8 cellular contexts compared by ENCODE assay signal in genomic region chr9:98989036-98990000, GRCh38. TPM values are rescaled to one million over a fixed set of nuclear protein-coding genes. Genes with fewer than 3 reads are reported as not detected.
A peak's percentile ranks its signal among the peaks of the same experiment; 100 is the strongest.
DNase-seq lines count a peak whose midpoint lies in the region; ATAC-seq, FAIRE-seq and TF ChIP-seq lines count a peak whose summit lies in the region.

No MANE protein-coding gene starts in this region.

- H3K27ac ChIP-seq in HepG2 (ENCODE audit: extremely low read length, insufficient read depth, low read length) (no peak overlapping the region), MM.1S (ENCODE audit: low read length) (no peak overlapping the region)

- no peaks in the 10 kb centered on the region for H3F3A ChIP-seq in MM.1S (ENCODE audit: insufficient read depth, low read length)

- ATAC-seq in HepG2 (peak; percentile 74), HG03460 (IDR thresholded peaks at IDR 0.05; ENCODE audit: unreplicated experiment) (no peak)

- POLR2A ChIA-PET in activated CD4-positive, alpha-beta memory T cell treated with anti-CD3 and anti-CD28 coated beads for 36 hours (lab: Charles Lee) = no interaction called here
- POLR2A ChIA-PET in activated CD4-positive, alpha-beta memory T cell treated with anti-CD3 and anti-CD28 coated beads, Interleukin-2, amount 10 ng/mL, durations not matched to agents 7 days and 5 days (lab: Charles Lee) = no interaction called here
- POLR2A ChIA-PET in HepG2 (lab: Yijun Ruan, JAX) = no interaction called here

- peak; percentile 8 for DNase-seq in activated CD4-positive, alpha-beta memory T cell treated with anti-CD3 and anti-CD28 coated beads for 36 hours
- DNase-seq in activated CD4-positive, alpha-beta memory T cell treated with anti-CD3 and anti-CD28 coated beads, Interleukin-2, amount 10 ng/mL, durations not matched to agents 7 days and 5 days = no peak
- DNase-seq in astrocyte of the spinal cord (ENCODE audit: low read depth, low spot score) = peak; percentile 100
- peak; percentile 18 for DNase-seq in HepG2 (ENCODE audit: low spot score)
- DNase-seq in activated CD4-positive, alpha-beta T cell treated with anti-CD3 and anti-CD28 coated beads, Interleukin-2, amount 50 U/mL, for 4 hours = no peak
- DNase-seq in activated CD4-positive, alpha-beta T cell treated with anti-CD3 and anti-CD28 coated beads, Interleukin-2, amount 50 U/mL, for 48 hours = no peak
- no peak for DNase-seq in MM.1S

- no peak overlapping the region for H3K4me3 Mint-ChIP-seq in activated CD4-positive, alpha-beta memory T cell treated with anti-CD3 and anti-CD28 coated beads for 36 hours
- H3K4me3 Mint-ChIP-seq in activated CD4-positive, alpha-beta memory T cell treated with anti-CD3 and anti-CD28 coated beads, Interleukin-2, amount 10 ng/mL, durations not matched to agents 7 days and 5 days = no peak overlapping the region

- H3K36me3 Mint-ChIP-seq in activated CD4-positive, alpha-beta memory T cell treated with anti-CD3 and anti-CD28 coated beads for 36 hours = no peaks in the 10 kb centered on the region
- no peaks in the 10 kb centered on the region for H3K36me3 Mint-ChIP-seq in activated CD4-positive, alpha-beta memory T cell treated with anti-CD3 and anti-CD28 coated beads, Interleukin-2, amount 10 ng/mL, durations not matched to agents 7 days and 5 days (ENCODE audit: low read depth)

- CTCF ChIA-PET in activated CD4-positive, alpha-beta memory T cell treated with anti-CD3 and anti-CD28 coated beads for 36 hours (lab: Charles Lee) = interaction anchor here (0.7 to 1.2 kb wide), 4 partner anchors 9 to 152 kb away, joined by 3 to 7 read pairs (median 4); no protein-coding TSS in a partner anchor
- CTCF ChIA-PET in activated CD4-positive, alpha-beta memory T cell treated with anti-CD3 and anti-CD28 coated beads, Interleukin-2, amount 10 ng/mL, durations not matched to agents 7 days and 5 days (lab: Charles Lee) = interaction anchor here (0.7 to 3.8 kb wide), 5 partner anchors 9 to 152 kb away, joined by 3 to 11 read pairs (median 4); no protein-coding TSS in a partner anchor
- CTCF ChIA-PET in HepG2 (lab: Yijun Ruan, JAX; ENCODE audit: low intra/inter-chr PET ratio, low total read pairs) = no interaction called here

- no TSS peak for BruUV-seq in HepG2 (replicated peaks; lab: Mats Ljungman, UMichigan)

- peaks cover 4% of the 10 kb centered on the region for H3K9me3 Mint-ChIP-seq in activated CD4-positive, alpha-beta memory T cell treated with anti-CD3 and anti-CD28 coated beads for 36 hours
- H3K9me3 Mint-ChIP-seq in activated CD4-positive, alpha-beta memory T cell treated with anti-CD3 and anti-CD28 coated beads, Interleukin-2, amount 10 ng/mL, durations not matched to agents 7 days and 5 days = no peaks in the 10 kb centered on the region

- FAIRE-seq in HepG2 (lab: Jason Lieb, UNC) = no peak

- H4K20me1 ChIP-seq in HepG2 (ENCODE audit: insufficient read depth, low read length) = no peaks in the 10 kb centered on the region
- H4K20me1 ChIP-seq in MM.1S (ENCODE audit: insufficient read depth, low read length) = no peaks in the 10 kb centered on the region

- no peaks in the 10 kb centered on the region for H3K79me2 ChIP-seq in HepG2 (ENCODE audit: insufficient read depth, low read length)
- H3K79me2 ChIP-seq in MM.1S (ENCODE audit: low read length) = no peaks in the 10 kb centered on the region

- in situ Hi-C loops in astrocyte of the spinal cord (cut with HindIII; ENCODE audit: low sequenced_read_pairs) (no loop called here), HepG2 (cut with HindIII; ENCODE audit: extremely low pct_ligation_motif_present, low pct_unique_long_range_greater_than_20kb) (no loop called here)

- H3K9ac ChIP-seq in HepG2 (ENCODE audit: insufficient read depth, low read depth, low read length) (no peak overlapping the region), MM.1S (ENCODE audit: low read length) (no peak overlapping the region)

- no peaks in the 10 kb centered on the region for H3K9me2 ChIP-seq in MM.1S (replicated peaks; ENCODE audit: insufficient read depth, low read length)

- H3K4me1 ChIP-seq in HepG2 (ENCODE audit: insufficient read depth, low read length) = no peaks in the 10 kb centered on the region
- H3K4me1 ChIP-seq in MM.1S (ENCODE audit: low read length) = peaks cover 9% of the 10 kb centered on the region; the same call in 1 of the 2 replicates

- TF ChIP-seq RAD21 in HepG2 (CRISPR knock-in tag; IDR thresholded peaks at IDR 0.05) = no peak

- TF ChIP-seq CTCF in astrocyte of the spinal cord (IDR thresholded peaks at IDR 0.05; ENCODE audit: low read depth, low read length) = peak; percentile 41
- TF ChIP-seq CTCF in HepG2 (CRISPR knock-in tag; IDR thresholded peaks at IDR 0.05) = no peak
- TF ChIP-seq CTCF in MM.1S (IDR thresholded peaks at IDR 0.05; ENCODE audit: low read length) = no peak

- intact Hi-C loops in activated CD4-positive, alpha-beta memory T cell treated with anti-CD3 and anti-CD28 coated beads for 36 hours (cut with micrococcal nuclease) = no loop called here
- intact Hi-C loops in HepG2 (cut with micrococcal nuclease; ENCODE audit: unreplicated experiment) = no loop called here

- TF ChIP-seq EP300 in HepG2 (IDR thresholded peaks at IDR 0.05; ENCODE audit: low read depth in 2 of 2, low read length in 2 of 2) = no peak
- TF ChIP-seq EP300 in HepG2 (CRISPR knock-in tag; IDR thresholded peaks at IDR 0.05; ENCODE audit: borderline replicate concordance) = no peak

- peaks cover 1% of the 10 kb centered on the region for H3K27me3 Mint-ChIP-seq in activated CD4-positive, alpha-beta memory T cell treated with anti-CD3 and anti-CD28 coated beads for 36 hours
- no peaks in the 10 kb centered on the region for H3K27me3 Mint-ChIP-seq in activated CD4-positive, alpha-beta memory T cell treated with anti-CD3 and anti-CD28 coated beads, Interleukin-2, amount 10 ng/mL, durations not matched to agents 7 days and 5 days

- WGBS in HepG2 (ENCODE audit: low lambda C conversion rate) = 24% methylated on average over 12 of the region's 13 CpGs

- H3K4me1 Mint-ChIP-seq in activated CD4-positive, alpha-beta memory T cell treated with anti-CD3 and anti-CD28 coated beads for 36 hours (ENCODE audit: low read depth) = peaks cover 13% of the 10 kb centered on the region
- peaks cover 9% of the 10 kb centered on the region for H3K4me1 Mint-ChIP-seq in activated CD4-positive, alpha-beta memory T cell treated with anti-CD3 and anti-CD28 coated beads, Interleukin-2, amount 10 ng/mL, durations not matched to agents 7 days and 5 days

- no peak for TF ChIP-seq POLR2A in HepG2 (IDR thresholded peaks at IDR 0.05; ENCODE audit: insufficient read depth in 1 of 2, low read depth in 2 of 2, low read length in 2 of 2)

- H3K36me3 ChIP-seq in HepG2 (replicated peaks in 1 of 2; ENCODE audit: control insufficient read depth in 1 of 2, insufficient read depth in 2 of 2, low read length in 2 of 2) (no peaks in the 10 kb centered on the region), MM.1S (replicated peaks; ENCODE audit: insufficient read depth, low read length) (no peaks in the 10 kb centered on the region)

- H3K4me2 ChIP-seq in HepG2 (ENCODE audit: low read depth, low read length) (no peak overlapping the region), MM.1S (ENCODE audit: low read depth, low read length) (no peak overlapping the region)

- H3K27ac Mint-ChIP-seq in activated CD4-positive, alpha-beta memory T cell treated with anti-CD3 and anti-CD28 coated beads for 36 hours = no peak overlapping the region
- no peak overlapping the region for H3K27ac Mint-ChIP-seq in activated CD4-positive, alpha-beta memory T cell treated with anti-CD3 and anti-CD28 coated beads, Interleukin-2, amount 10 ng/mL, durations not matched to agents 7 days and 5 days

- H3K4me3 ChIP-seq in astrocyte of the spinal cord (ENCODE audit: low read depth, low read length) (no peak overlapping the region), HepG2 (replicated peaks in 1 of 3; ENCODE audit: insufficient read depth in 1 of 3, low read depth in 2 of 3, low read length in 3 of 3) (no peak overlapping the region), MM.1S (ENCODE audit: low read length) (no peak overlapping the region)

- H2AFZ ChIP-seq in HepG2 (ENCODE audit: low read length) (no peak overlapping the region), MM.1S (ENCODE audit: low read length) (no peak overlapping the region)

- H3K27me3 ChIP-seq in HepG2 (ENCODE audit: control insufficient read depth in 1 of 2, insufficient read depth in 2 of 2, low read length in 2 of 2) (peaks cover 0 to 18% of the 10 kb centered on the region in 2 experiments; a peak in 2 of 5 replicates), MM.1S (replicated peaks; ENCODE audit: insufficient read depth, low read length) (peaks cover 13% of the 10 kb centered on the region)

- no peaks in the 10 kb centered on the region for H3K9me3 ChIP-seq in HepG2 (ENCODE audit: low read length)
- H3K9me3 ChIP-seq in MM.1S (replicated peaks; ENCODE audit: insufficient read depth, low read length) = no peaks in the 10 kb centered on the region

TF ChIP-seq in HepG2, 621 proteins besides CTCF, POLR2A, EP300 and RAD21 (continues in another document):
- TF ChIP-seq ZC3H13 (CRISPR knock-in tag; IDR thresholded peaks at IDR 0.05) = no peak

RNA-seq across cellular contexts. Expression of gene COL15A1, which starts 45.6 kb away (rescaled TPM):
- total RNA-seq in activated CD4-positive, alpha-beta memory T cell treated with anti-CD3 and anti-CD28 coated beads for 36 hours = under 1 TPM; 0.12 to 0.14 TPM
- under 1 TPM; 0.30 to 0.33 TPM for total RNA-seq in activated CD4-positive, alpha-beta memory T cell treated with anti-CD3 and anti-CD28 coated beads, Interleukin-2, amount 10 ng/mL, durations not matched to agents 7 days and 5 days
- total RNA-seq in HepG2 (2016; rRNA removed; fragmentation: Illumina TruSeq; extraction: Trizol) = not detected in 2 replicates
- not detected in 2 replicates for total RNA-seq in HepG2 (2016; cell fraction: cytosol; rRNA removed; fragmentation: Illumina TruSeq; extraction: Trizol; ENCODE audit: low read depth)
- total RNA-seq in HepG2 (2016; cell fraction: insoluble cytoplasmic fraction; rRNA removed; fragmentation: Illumina TruSeq; extraction: Trizol) = not detected in 2 replicates
- not detected in 2 replicates for total RNA-seq in HepG2 (2016; cell fraction: membrane; rRNA removed; fragmentation: Illumina TruSeq; extraction: Trizol)
- total RNA-seq in HepG2 (2016; cell fraction: nucleus; rRNA removed; fragmentation: Illumina TruSeq; extraction: Trizol) = not detected in 2 replicates
- not detected in 2 replicates for polyA plus RNA-seq in HepG2 (2011; rRNA removed)
- not detected in 2 replicates for polyA plus RNA-seq in HepG2 (2011; cell fraction: cytosol; rRNA removed)
- polyA plus RNA-seq in HepG2 (2011; cell fraction: nucleus; rRNA removed) = not detected in 2 replicates
- polyA plus RNA-seq in HepG2 (2012) = not detected in 2 replicates
- not detected in 2 replicates for polyA plus RNA-seq in HepG2 (2016; cell fraction: cytosol; fragmentation: Illumina TruSeq; extraction: Trizol; ENCODE audit: low read depth)
- polyA plus RNA-seq in HepG2 (2016; cell fraction: insoluble cytoplasmic fraction; fragmentation: Illumina TruSeq; extraction: Trizol; ENCODE audit: low read depth) = not detected in 2 replicates
- polyA plus RNA-seq in HepG2 (2016; cell fraction: membrane; fragmentation: Illumina TruSeq; extraction: Trizol; ENCODE audit: low read depth) = not detected in 2 replicates
- polyA plus RNA-seq in HepG2 (2016; cell fraction: nucleus; fragmentation: Illumina TruSeq; extraction: Trizol; ENCODE audit: insufficient read depth, low read depth) = not detected in 2 replicates
- polyA minus RNA-seq in HepG2 (2011; rRNA and poly(A)+ RNA removed; ENCODE audit: low replicate concordance) = 2.3 TPM in 1 of 2 replicates, not detected in the other
- not detected in 2 replicates for polyA minus RNA-seq in HepG2 (2011; cell fraction: cytosol; rRNA and poly(A)+ RNA removed)
- not detected in 2 replicates for polyA minus RNA-seq in HepG2 (2011; cell fraction: nucleus; rRNA and poly(A)+ RNA removed)

Comparison
In these comparisons a context has a peak if more than half of its experiments do, and no peak if none do; other contexts are left out.
1. DNase-seq: peak in activated CD4-positive, alpha-beta memory T cell treated with anti-CD3 and anti-CD28 coated beads for 36 hours (single experiment), astrocyte of the spinal cord (single experiment) and HepG2 (single experiment); none in activated CD4-positive, alpha-beta memory T cell treated with anti-CD3 and anti-CD28 coated beads, Interleukin-2, amount 10 ng/mL, durations not matched to agents 7 days and 5 days (single experiment), activated CD4-positive, alpha-beta T cell treated with anti-CD3 and anti-CD28 coated beads, Interleukin-2, amount 50 U/mL, for 4 hours (0 of 2), activated CD4-positive, alpha-beta T cell treated with anti-CD3 and anti-CD28 coated beads, Interleukin-2, amount 50 U/mL, for 48 hours (0 of 2) and MM.1S (single experiment).